In the genomic region with DNA sequence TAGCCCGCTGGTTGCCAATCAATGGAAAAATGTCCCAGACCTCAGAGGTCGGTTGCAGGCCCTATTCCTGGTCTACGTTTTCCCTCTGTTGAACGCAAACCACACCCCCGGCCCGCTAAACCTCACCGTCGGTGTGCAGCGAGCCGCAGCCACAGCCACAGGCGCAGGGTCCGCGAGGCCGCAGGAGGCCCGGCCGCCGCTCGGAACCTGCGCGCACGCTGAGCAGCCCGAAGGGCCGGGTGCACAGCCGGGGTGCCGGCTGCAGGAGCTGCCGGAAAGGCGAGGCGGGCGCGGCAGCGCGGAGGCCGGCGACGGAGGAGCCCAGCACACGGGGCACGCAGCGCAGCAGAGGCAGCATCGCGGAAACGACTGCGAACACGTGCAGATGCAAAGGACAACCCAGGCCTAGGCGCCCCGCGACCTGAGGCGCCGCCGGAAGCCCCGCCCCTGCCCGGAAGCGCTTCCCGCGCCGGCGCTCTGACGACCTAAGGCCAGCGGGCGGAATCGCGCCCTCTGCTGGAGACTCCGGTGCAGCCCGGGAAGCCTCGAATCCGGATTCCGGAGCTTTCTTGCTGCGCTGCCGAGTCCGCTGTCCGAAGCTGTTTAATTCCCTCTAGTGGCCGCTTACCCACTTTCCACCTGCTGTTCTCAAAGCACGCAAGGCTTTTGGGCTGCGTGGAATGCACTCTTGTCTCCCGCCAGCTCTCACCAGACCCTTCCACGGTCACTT, we compare ENCODE assay signal across 8 cellular contexts. TPM values are rescaled to one million over a fixed set of nuclear protein-coding genes. Genes with fewer than 3 reads are reported as not detected.
DNase-seq lines count a peak whose midpoint lies in the region; ATAC-seq and TF ChIP-seq lines count a peak whose summit lies in the region.

A gene with protein sequence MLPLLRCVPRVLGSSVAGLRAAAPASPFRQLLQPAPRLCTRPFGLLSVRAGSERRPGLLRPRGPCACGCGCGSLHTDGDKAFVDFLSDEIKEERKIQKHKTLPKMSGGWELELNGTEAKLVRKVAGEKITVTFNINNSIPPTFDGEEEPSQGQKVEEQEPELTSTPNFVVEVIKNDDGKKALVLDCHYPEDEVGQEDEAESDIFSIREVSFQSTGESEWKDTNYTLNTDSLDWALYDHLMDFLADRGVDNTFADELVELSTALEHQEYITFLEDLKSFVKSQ (minus strand): TSS at position 440 of the 730 bp plus-strand sequence. CDS start 82 bp downstream, at position 358.

- DNase-seq in Daoy (ENCODE audit: low read depth) (peak; percentile 94), Karpas-422 (peak; percentile 98), RPMI7951 (ENCODE audit: low read depth) (peak; percentile 86), fibroblast of lung (ENCODE audit: low read depth in 2 of 2) (peak; percentile 86 to 91)
- peak; percentile 89 for DNase-seq in activated T-helper 1 cell treated with anti-CD3 and anti-CD28 coated beads, Interleukin-12 subunit alpha, Interleukin-12 subunit beta, Interleukin-2, Interleukin-4 antibody, amounts not matched to agents 30 ng/mL and 10 ng/mL and 1 ng/mL, durations not matched to agents 14 hours and 24 hours and 36 hours (ENCODE audit: low spot score)
- peak; percentile 85 to 94 (median 91) for DNase-seq in naive thymus-derived CD8-positive, alpha-beta T cell
- peak; percentile 83 to 94 (median 88) for DNase-seq in stimulated activated naive CD4-positive, alpha-beta T cell (lab: John Stamatoyannopoulos, UW)

- peaks cover 9% of the 10 kb centered on the region for H4K20me1 ChIP-seq in Karpas-422 (ENCODE audit: insufficient read depth, low read depth, low read length)
- no peaks in the 10 kb centered on the region for H4K20me1 ChIP-seq in fibroblast of lung (ENCODE audit: control insufficient read depth, extremely low read depth, insufficient read depth, low read length)

- H3K9me3 ChIP-seq in Karpas-422 (ENCODE audit: low read length): no peaks in the 10 kb centered on the region
- H3K9me3 ChIP-seq in fibroblast of lung (ENCODE audit: control insufficient read depth, insufficient read depth, low read depth, low read length): no peaks in the 10 kb centered on the region

- peak within 1 kb of the TSS; percentile 88 for H3K9ac ChIP-seq in Karpas-422 (ENCODE audit: low read length)
- peak within 1 kb of the TSS; percentile 79 for H3K9ac ChIP-seq in fibroblast of lung (ENCODE audit: insufficient read depth, low read length)

- H3K36me3 ChIP-seq in Karpas-422 (ENCODE audit: insufficient read depth, low read length): peaks cover 49% of the 10 kb centered on the region
- peaks cover 8% of the 10 kb centered on the region for H3K36me3 ChIP-seq in fibroblast of lung (ENCODE audit: control insufficient read depth, insufficient read depth, low read length)

- peak within 1 kb of the TSS; percentile 82 for H3K4me3 ChIP-seq in Karpas-422 (ENCODE audit: low read length)
- H3K4me3 ChIP-seq in fibroblast of lung (replicated peaks in 1 of 4; ENCODE audit: control extremely low read depth in 1 of 4, insufficient read depth in 1 of 4, low read depth in 3 of 4, low read length in 4 of 4): peak within 1 kb of the TSS; percentile 47 to 86 (median 78)

- peak within 1 kb of the TSS; percentile 94 for H3K4me3 Mint-ChIP-seq in activated T-helper 1 cell treated with anti-CD3 and anti-CD28 coated beads, Interleukin-12 subunit alpha, Interleukin-12 subunit beta, Interleukin-2, Interleukin-4 antibody, amounts not matched to agents 30 ng/mL and 10 ng/mL and 1 ng/mL, durations not matched to agents 14 hours and 24 hours and 36 hours
- H3K4me3 Mint-ChIP-seq in naive thymus-derived CD8-positive, alpha-beta T cell: peak within 1 kb of the TSS; percentile 77 to 95 (median 90)

- intact Hi-C loops in activated T-helper 1 cell treated with anti-CD3 and anti-CD28 coated beads, Interleukin-12 subunit alpha, Interleukin-12 subunit beta, Interleukin-2, Interleukin-4 antibody, amounts not matched to agents 30 ng/mL and 10 ng/mL and 1 ng/mL, durations not matched to agents 14 hours and 24 hours and 36 hours (cut with micrococcal nuclease): loop anchor here (1.0 kb wide), 5 partner anchors 20 to 328 kb away; a partner anchor contains a TSS

- H3K36me3 Mint-ChIP-seq in activated T-helper 1 cell treated with anti-CD3 and anti-CD28 coated beads, Interleukin-12 subunit alpha, Interleukin-12 subunit beta, Interleukin-2, Interleukin-4 antibody, amounts not matched to agents 30 ng/mL and 10 ng/mL and 1 ng/mL, durations not matched to agents 14 hours and 24 hours and 36 hours (ENCODE audit: low read depth): peaks cover 40% of the 10 kb centered on the region
- H3K36me3 Mint-ChIP-seq in naive thymus-derived CD8-positive, alpha-beta T cell: peaks cover 0 to 54% (median 9%) of the 10 kb centered on the region in 3 donors

- H3K79me2 ChIP-seq in Karpas-422 (ENCODE audit: low read length): peaks cover 53% of the 10 kb centered on the region
- peaks cover 37% of the 10 kb centered on the region for H3K79me2 ChIP-seq in fibroblast of lung (ENCODE audit: control insufficient read depth, insufficient read depth, low read length)

- peaks cover 40% of the 10 kb centered on the region for H3K4me1 Mint-ChIP-seq in activated T-helper 1 cell treated with anti-CD3 and anti-CD28 coated beads, Interleukin-12 subunit alpha, Interleukin-12 subunit beta, Interleukin-2, Interleukin-4 antibody, amounts not matched to agents 30 ng/mL and 10 ng/mL and 1 ng/mL, durations not matched to agents 14 hours and 24 hours and 36 hours (ENCODE audit: low read depth)
- H3K4me1 Mint-ChIP-seq in naive thymus-derived CD8-positive, alpha-beta T cell: peaks cover 9 to 38% (median 34%) of the 10 kb centered on the region in 4 donors

- H3K27me3 Mint-ChIP-seq in activated T-helper 1 cell treated with anti-CD3 and anti-CD28 coated beads, Interleukin-12 subunit alpha, Interleukin-12 subunit beta, Interleukin-2, Interleukin-4 antibody, amounts not matched to agents 30 ng/mL and 10 ng/mL and 1 ng/mL, durations not matched to agents 14 hours and 24 hours and 36 hours (ENCODE audit: insufficient read depth): no peaks in the 10 kb centered on the region
- H3K27me3 Mint-ChIP-seq in naive thymus-derived CD8-positive, alpha-beta T cell: no peaks in the 10 kb centered on the region

- H3K27me3 ChIP-seq in Karpas-422 (ENCODE audit: low read length) (no peaks in the 10 kb centered on the region), fibroblast of lung (ENCODE audit: control insufficient read depth, insufficient read depth, low read length) (no peaks in the 10 kb centered on the region)

- H3K4me2 ChIP-seq in Karpas-422 (ENCODE audit: low read depth, low read length, poor library complexity, severe bottlenecking): peak within 1 kb of the TSS; percentile 93
- H3K4me2 ChIP-seq in fibroblast of lung (ENCODE audit: extremely low read depth, insufficient read depth, low read length): peak within 1 kb of the TSS; percentile 92

- H3K9me2 ChIP-seq in Karpas-422 (replicated peaks; ENCODE audit: insufficient read depth, low read length): no peaks in the 10 kb centered on the region

- peak within 1 kb of the TSS; percentile 87 for H3K27ac Mint-ChIP-seq in activated T-helper 1 cell treated with anti-CD3 and anti-CD28 coated beads, Interleukin-12 subunit alpha, Interleukin-12 subunit beta, Interleukin-2, Interleukin-4 antibody, amounts not matched to agents 30 ng/mL and 10 ng/mL and 1 ng/mL, durations not matched to agents 14 hours and 24 hours and 36 hours
- peak within 1 kb of the TSS; percentile 84 to 99 (median 97) for H3K27ac Mint-ChIP-seq in naive thymus-derived CD8-positive, alpha-beta T cell

- H3K4me1 ChIP-seq in Karpas-422 (ENCODE audit: low read length) (peaks cover 33% of the 10 kb centered on the region), fibroblast of lung (ENCODE audit: control insufficient read depth, extremely low read depth, insufficient read depth, low read length) (peaks cover 7% of the 10 kb centered on the region)

- POLR2A ChIA-PET in naive thymus-derived CD8-positive, alpha-beta T cell (lab: Charles Lee): interaction anchor here (0.6 to 3.0 kb wide), 13 partner anchors 9 to 247 kb away, joined by 3 to 19 read pairs (median 4); a partner anchor contains a TSS

- ATAC-seq in GM21737 (IDR thresholded peaks at IDR 0.05; ENCODE audit: unreplicated experiment): peak; percentile 84
- ATAC-seq in naive thymus-derived CD8-positive, alpha-beta T cell: peak; percentile 85 to 88

- peak; percentile 82 to 94 for TF ChIP-seq CTCF in fibroblast of lung (conservative IDR thresholded peaks at IDR 0.05 in 1 of 2, IDR thresholded peaks at IDR 0.05 in 1 of 2; ENCODE audit: low read depth in 1 of 2, low read length in 2 of 2)

- H2AFZ ChIP-seq in Karpas-422 (ENCODE audit: low read length) (no peak within 1 kb of the TSS), fibroblast of lung (ENCODE audit: low read length) (peak within 1 kb of the TSS; percentile 87)

- no peaks in the 10 kb centered on the region for H3K9me3 Mint-ChIP-seq in activated T-helper 1 cell treated with anti-CD3 and anti-CD28 coated beads, Interleukin-12 subunit alpha, Interleukin-12 subunit beta, Interleukin-2, Interleukin-4 antibody, amounts not matched to agents 30 ng/mL and 10 ng/mL and 1 ng/mL, durations not matched to agents 14 hours and 24 hours and 36 hours
- no peaks in the 10 kb centered on the region for H3K9me3 Mint-ChIP-seq in naive thymus-derived CD8-positive, alpha-beta T cell

- H3K27ac ChIP-seq in Karpas-422 (ENCODE audit: low read length) (peak within 1 kb of the TSS; percentile 67), fibroblast of lung (ENCODE audit: insufficient read depth, low read length) (peak within 1 kb of the TSS; percentile 65)

RNA-seq across cellular contexts. Expression of the gene that starts here (rescaled TPM):
- total RNA-seq in Daoy (2014; rRNA removed; shearing (Covaris generic)): 709 and 891 TPM in 2 replicates
- 314 and 361 TPM in 2 replicates for total RNA-seq in Karpas-422 (2014; rRNA removed; shearing (Covaris generic); ENCODE audit: low replicate concordance)
- 229 and 247 TPM in 2 replicates for total RNA-seq in RPMI7951 (2014; rRNA removed; shearing (Covaris generic))
- 410 and 413 TPM in 2 replicates for total RNA-seq in activated T-helper 1 cell treated with anti-CD3 and anti-CD28 coated beads, Interleukin-12 subunit alpha, Interleukin-12 subunit beta, Interleukin-2, Interleukin-4 antibody, amounts not matched to agents 30 ng/mL and 10 ng/mL and 1 ng/mL, durations not matched to agents 14 hours and 24 hours and 36 hours
- total RNA-seq in fibroblast of lung: 136 and 144 TPM in 2 replicates
- polyA plus RNA-seq in fibroblast of lung: 187 and 365 TPM in 2 replicates
- polyA plus RNA-seq in fibroblast of lung (2012): 120 and 239 TPM in 2 replicates
- polyA minus RNA-seq in fibroblast of lung (ENCODE audit: low replicate concordance): 21.1 and 25.4 TPM in 2 replicates
- 10 to 100 TPM; 89.9 to 98.3 TPM for total RNA-seq in naive thymus-derived CD8-positive, alpha-beta T cell
- polyA plus RNA-seq in naive thymus-derived CD8-positive, alpha-beta T cell: 100 to 1,000 TPM; 276 to 308 (median 304) TPM

Comparison
In these comparisons a context has a peak if more than half of its experiments do, and no peak if none do; other contexts are left out.
1. Peak in every context shown above with its lines: DNase-seq, ATAC-seq, H3K4me3 ChIP-seq and H3K27ac ChIP-seq.